In the genomic region with DNA sequence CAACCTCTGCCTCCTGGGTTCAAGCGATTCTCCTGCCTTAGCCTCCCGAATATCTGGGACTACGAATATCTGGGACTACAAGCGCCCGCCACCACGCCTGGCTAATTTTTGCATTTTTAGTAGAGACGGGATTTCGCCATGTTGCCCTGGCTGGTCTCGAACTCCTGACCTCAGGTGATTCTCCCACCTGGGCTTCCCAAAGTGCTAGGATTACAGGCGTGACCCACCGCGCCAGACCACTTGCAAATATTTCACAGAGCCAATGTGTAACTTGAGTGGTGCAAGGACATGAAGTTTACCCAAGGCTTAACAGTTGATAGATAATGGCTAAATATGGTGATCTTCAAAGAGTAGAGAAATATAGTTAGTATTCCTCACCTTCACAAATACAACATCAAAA, we compare ENCODE assay signal across 12 cellular contexts. TPM values are rescaled to one million over a fixed set of nuclear protein-coding genes. Genes with fewer than 3 reads are reported as not detected.
A peak's percentile ranks its signal among the peaks of the same experiment; 100 is the strongest.
DNase-seq lines count a peak whose midpoint lies in the region; ATAC-seq, FAIRE-seq and TF ChIP-seq lines count a peak whose summit lies in the region.
"Had no signal": no experiment of that assay in that cellular context is flagged by ENCODE, and none has a peak within 500 bp of the region (broad histone marks: within the 10 kb centered on the region; RNA-seq: fewer than 3 reads in every experiment).

No MANE protein-coding gene starts in this region.

- H3K4me1 Mint-ChIP-seq in CD4-positive, alpha-beta T cell (ENCODE audit: low read depth) = peaks cover 32% of the 10 kb centered on the region
- H3K4me1 Mint-ChIP-seq in IgD-negative memory B cell = peaks cover 8 to 28% (median 20%) of the 10 kb centered on the region in 3 donors

- ATAC-seq in CD4-positive, alpha-beta T cell (ENCODE audit: poor library complexity) = no peak
- ATAC-seq in GM12878 (no peak), HG03442 (IDR thresholded peaks at IDR 0.05; ENCODE audit: unreplicated experiment) (no peak)

- H4K20me1 ChIP-seq in GM12878 (ENCODE audit: control insufficient read depth, insufficient read depth) = no peaks in the 10 kb centered on the region

- H3K9me3 ChIP-seq in CD4-positive, alpha-beta T cell (ENCODE audit: control insufficient read depth, low read length) = no peaks in the 10 kb centered on the region
- no peaks in the 10 kb centered on the region for H3K9me3 ChIP-seq in GM12878 (replicated peaks; ENCODE audit: control insufficient read depth, insufficient read depth, low read length)
- H3K9me3 ChIP-seq in neutrophil = no peaks in the 10 kb centered on the region

- no peak overlapping the region for H2AFZ ChIP-seq in GM12878 (ENCODE audit: control insufficient read depth, low read depth, low read length)

- in situ Hi-C loops in GM12878 (cut with MboI) = no loop called here

- no TSS peak for BruUV-seq in GM12878 (replicated peaks; lab: Mats Ljungman, UMichigan)

- peak overlapping the region; percentile 96 for H3K4me3 Mint-ChIP-seq in CD4-positive, alpha-beta T cell
- H3K4me3 Mint-ChIP-seq in IgD-negative memory B cell = peak overlapping the region; percentile 63 to 97 (median 86)

- H3K9me3 Mint-ChIP-seq in CD4-positive, alpha-beta T cell = no peaks in the 10 kb centered on the region
- H3K9me3 Mint-ChIP-seq in IgD-negative memory B cell = no peaks in the 10 kb centered on the region

- H3K9ac ChIP-seq in GM12878 (ENCODE audit: control insufficient read depth, insufficient read depth, low read length) = no peak overlapping the region

- TF ChIP-seq EP300 in GM12878 (IDR thresholded peaks at IDR 0.05; ENCODE audit: borderline replicate concordance in 1 of 2, control insufficient read depth in 1 of 2, low read depth in 2 of 2, low read length in 2 of 2) = no peak

- no peaks in the 10 kb centered on the region for H3K27me3 Mint-ChIP-seq in CD4-positive, alpha-beta T cell
- no peaks in the 10 kb centered on the region for H3K27me3 Mint-ChIP-seq in IgD-negative memory B cell

- SMC1A ChIA-PET in GM12878 (lab: Charles Lee; ENCODE audit: uncharacterized antibody, unreplicated experiment) = interaction anchor here (0.8 to 1.4 kb wide), 3 partner anchors 13 to 156 kb away, joined by 3 to 5 read pairs (median 3); no protein-coding TSS in a partner anchor

- no peaks in the 10 kb centered on the region for H3K27me3 ChIP-seq in CD4-positive, alpha-beta T cell (ENCODE audit: control insufficient read depth, insufficient read depth, low read length)
- H3K27me3 ChIP-seq in GM12878 (replicated peaks in 1 of 2; ENCODE audit: control insufficient read depth in 2 of 2, insufficient read depth in 2 of 2, low read length in 1 of 2) = no peaks in the 10 kb centered on the region
- H3K27me3 ChIP-seq in neutrophil = no peaks in the 10 kb centered on the region

- no peaks in the 10 kb centered on the region; a peak in 1 of 4 replicates for H3K36me3 ChIP-seq in GM12878 (ENCODE audit: control insufficient read depth in 2 of 2, insufficient read depth in 2 of 2, low read length in 1 of 2)
- H3K36me3 ChIP-seq in neutrophil = no peaks in the 10 kb centered on the region

- no peak for TF ChIP-seq POLR2A in GM12878 (IDR thresholded peaks at IDR 0.05; ENCODE audit: low read depth, low read length)

- POLR2A ChIA-PET in CD4-positive, alpha-beta T cell (lab: Charles Lee) = no interaction called here
- POLR2A ChIA-PET in GM12878 (lab: Charles Lee) = no interaction called here
- POLR2A ChIA-PET in GM10248 (lab: Yijun Ruan, JAX) = no interaction called here

- H3K4me1 ChIP-seq in GM12878 (ENCODE audit: control insufficient read depth, insufficient read depth, low read length) (peaks cover 4% of the 10 kb centered on the region; the same call in 1 of the 2 replicates), neutrophil (ENCODE audit: control insufficient read depth in 1 of 2, insufficient read depth in 1 of 2, low read depth in 1 of 2, low read length in 1 of 2) (peaks cover 17 to 18% of the 10 kb centered on the region in 2 experiments)

- peak overlapping the region; percentile 97 for H3K27ac Mint-ChIP-seq in CD4-positive, alpha-beta T cell
- H3K27ac Mint-ChIP-seq in IgD-negative memory B cell = peak overlapping the region in 2 of 3 donors; percentile 74 to 98

- peaks cover 16% of the 10 kb centered on the region for H3K79me2 ChIP-seq in GM12878 (ENCODE audit: control insufficient read depth, insufficient read depth, low read length)

- H3K36me3 Mint-ChIP-seq in CD4-positive, alpha-beta T cell (ENCODE audit: low read depth) = no peaks in the 10 kb centered on the region
- H3K36me3 Mint-ChIP-seq in IgD-negative memory B cell = peaks cover 2% of the 10 kb centered on the region

- FAIRE-seq in GM12878 (lab: Jason Lieb, UNC) = no peak

- 98% methylated on average over 12 of the region's 12 CpGs for WGBS in GM12878 (ENCODE audit: insufficient coverage, insufficient replicate concordance, low lambda C conversion rate, missing lambda C conversion rate)

- peak overlapping the region; percentile 21 for H3K4me2 ChIP-seq in GM12878 (ENCODE audit: control insufficient read depth, insufficient read depth)

- H3K4me3 ChIP-seq in GM12878 = peak overlapping the region; percentile 38; the same call in 1 of the 2 replicates
- peak overlapping the region; percentile 77 to 81 for H3K4me3 ChIP-seq in neutrophil (ENCODE audit: low read depth in 1 of 2, low read length in 1 of 2)

- intact Hi-C loops in CD4-positive, alpha-beta T cell (cut with DNase I, micrococcal nuclease) = loop anchor here in 1 of 2 experiments (2.0 to 5.0 kb wide), 5 partner anchors 14 to 236 kb away; a partner anchor contains a TSS
- intact Hi-C loops in GM12878 (cut with micrococcal nuclease; ENCODE audit: unreplicated experiment) = loop anchor here (2.0 to 10.0 kb wide), 2 partner anchors 50 to 332 kb away; a partner anchor contains a TSS

- no peak for DNase-seq in CD4-positive, alpha-beta T cell
- DNase-seq in GM12878 (ENCODE audit: low read depth, low spot score) = no peak
- DNase-seq in retina = no peak
- DNase-seq in GM10248 (ENCODE audit: extremely low spot score) = no peak
- DNase-seq in KG1 (lab: John Stamatoyannopoulos, UW) = no peak
- DNase-seq: GDM1, KBM-7, NCI-H524, occipital lobe had no signal

- H3K27ac ChIP-seq in CD4-positive, alpha-beta T cell (ENCODE audit: low read depth, low read length) = no peak overlapping the region
- H3K27ac ChIP-seq in GM12878 (ENCODE audit: control insufficient read depth, insufficient read depth) = no peak overlapping the region
- peak overlapping the region; percentile 89 for H3K27ac ChIP-seq in neutrophil

- CTCF ChIA-PET in CD4-positive, alpha-beta T cell (lab: Charles Lee) = no interaction called here
- CTCF ChIA-PET in GM12878 (lab: Yijun Ruan, JAX) = interaction anchor here (1.1 kb wide), 1 partner anchor 10 kb away, joined by 3 read pairs; no protein-coding TSS in a partner anchor
- CTCF ChIA-PET in GM10248 (lab: Yijun Ruan, JAX) = interaction anchor here (1.0 kb wide), 1 partner anchor 236 kb away, joined by 3 read pairs; no protein-coding TSS in a partner anchor

- TF ChIP-seq RAD21 in GM12878 (IDR thresholded peaks at IDR 0.05; ENCODE audit: insufficient read depth, low read depth, low read length) = no peak

- no peak for TF ChIP-seq CTCF in CD4-positive, alpha-beta T cell (IDR thresholded peaks at IDR 0.05)
- TF ChIP-seq CTCF in GM12878 (IDR thresholded peaks at IDR 0.05 in 2 of 3, conservative IDR thresholded peaks at IDR 0.05 in 1 of 3; ENCODE audit: control insufficient read depth in 2 of 3, extremely low read depth in 1 of 3, insufficient read depth in 1 of 3, low read depth in 3 of 3, low read length in 3 of 3) (no peak), neutrophil (IDR thresholded peaks at IDR 0.05) (no peak), GM10248 (IDR thresholded peaks at IDR 0.05; ENCODE audit: control extremely low read depth, extremely low read depth, low read depth, missing control alignments) (no peak)

- RAD21 ChIA-PET in GM12878 (lab: Charles Lee; ENCODE audit: unreplicated experiment) = no interaction called here

RNA-seq across cellular contexts. Expression of a gene that starts 14.1 kb away (rescaled TPM):
- total RNA-seq in CD4-positive, alpha-beta T cell = 10 to 100 TPM; 13.0 to 15.6 TPM
- polyA plus RNA-seq in IgD-negative memory B cell = 16.9 TPM
- total RNA-seq in GM12878 (2013; cell fraction: nucleolus; rRNA removed) = 54.4 and 61.4 TPM in 2 replicates
- total RNA-seq in GM12878 (2014; rRNA removed) = 34.2 and 38.5 TPM in 2 replicates
- 62.1 and 63.7 TPM in 2 replicates for total RNA-seq in GM12878 (2014; rRNA removed; fragmentation: Illumina TruSeq; extraction: Trizol)
- total RNA-seq in GM12878 (2021) = 33.4 and 34.1 TPM in 2 replicates
- 19.3 TPM for polyA plus RNA-seq in GM12878 (2011; ENCODE audit: low read depth)
- 40.8 and 65.5 TPM in 2 replicates for polyA plus RNA-seq in GM12878 (2011; rRNA removed)
- 16.3 and 17.6 TPM in 2 replicates for polyA plus RNA-seq in GM12878 (2011; cell fraction: cytosol; rRNA removed)
- 37.9 and 42.0 TPM in 2 replicates for polyA plus RNA-seq in GM12878 (2011; cell fraction: nucleus; rRNA removed)
- polyA plus RNA-seq in GM12878 (2012) = 26.4 and 33.0 TPM in 2 replicates
- polyA plus RNA-seq in GM12878 (2014; fragmentation: Illumina TruSeq; extraction: Trizol) = 50.2 and 57.4 TPM in 2 replicates
- polyA plus RNA-seq in GM12878 (2014; fragmentation: Nextera tagmentation; extraction: Ambion mirVana) = 10 to 100 TPM; 26.4 to 39.2 TPM
- 25.5 and 30.9 TPM in 2 replicates for polyA plus RNA-seq in GM12878 (2014; rRNA removed)
- 10 to 100 TPM; 45.4 to 46.1 TPM for polyA plus RNA-seq in GM12878 (2016; fragmentation: Nextera tagmentation; extraction: Ambion mirVana)
- polyA minus RNA-seq in GM12878 (2011; rRNA and poly(A)+ RNA removed) = 53.5 and 57.6 TPM in 2 replicates
- polyA minus RNA-seq in GM12878 (2011; cell fraction: cytosol; rRNA and poly(A)+ RNA removed) = 16.6 and 21.8 TPM in 2 replicates
- polyA minus RNA-seq in GM12878 (2011; cell fraction: nucleus; rRNA and poly(A)+ RNA removed) = 45.0 and 56.9 TPM in 2 replicates

RNA-seq across cellular contexts. Expression of a gene that starts 50.6 kb away (rescaled TPM):
- 1,000 to 10,000 TPM; 2,201 to 2,315 TPM for total RNA-seq in CD4-positive, alpha-beta T cell
- polyA plus RNA-seq in IgD-negative memory B cell = 3,117 TPM
- total RNA-seq in GM12878 (2013; cell fraction: nucleolus; rRNA removed) = 210 and 242 TPM in 2 replicates
- 1,715 and 1,919 TPM in 2 replicates for total RNA-seq in GM12878 (2014; rRNA removed)
- total RNA-seq in GM12878 (2014; rRNA removed; fragmentation: Illumina TruSeq; extraction: Trizol) = 2,577 and 2,600 TPM in 2 replicates
- 1,460 and 1,505 TPM in 2 replicates for total RNA-seq in GM12878 (2021)
- polyA plus RNA-seq in GM12878 (2011; ENCODE audit: low read depth) = 3,990 TPM
- polyA plus RNA-seq in GM12878 (2011; rRNA removed) = 2,736 and 3,509 TPM in 2 replicates
- polyA plus RNA-seq in GM12878 (2011; cell fraction: cytosol; rRNA removed) = 1,475 and 1,891 TPM in 2 replicates
- 520 and 651 TPM in 2 replicates for polyA plus RNA-seq in GM12878 (2011; cell fraction: nucleus; rRNA removed)
- polyA plus RNA-seq in GM12878 (2012) = 2,856 and 3,931 TPM in 2 replicates
- 1,739 and 2,088 TPM in 2 replicates for polyA plus RNA-seq in GM12878 (2014; fragmentation: Illumina TruSeq; extraction: Trizol)
- polyA plus RNA-seq in GM12878 (2014; fragmentation: Nextera tagmentation; extraction: Ambion mirVana) = 1,000 to 10,000 TPM; 3,416 to 4,705 TPM
- polyA plus RNA-seq in GM12878 (2014; rRNA removed) = 2,025 and 2,160 TPM in 2 replicates
- 1,000 to 10,000 TPM; 1,779 to 1,833 TPM for polyA plus RNA-seq in GM12878 (2016; fragmentation: Nextera tagmentation; extraction: Ambion mirVana)
- polyA minus RNA-seq in GM12878 (2011; rRNA and poly(A)+ RNA removed) = 381 and 517 TPM in 2 replicates
- 228 and 239 TPM in 2 replicates for polyA minus RNA-seq in GM12878 (2011; cell fraction: cytosol; rRNA and poly(A)+ RNA removed)
- 125 and 194 TPM in 2 replicates for polyA minus RNA-seq in GM12878 (2011; cell fraction: nucleus; rRNA and poly(A)+ RNA removed)

RNA-seq across cellular contexts. Expression of a gene that starts 51.0 kb away (rescaled TPM):
- 1 to 10 TPM; 4.4 TPM for total RNA-seq in CD4-positive, alpha-beta T cell
- 1.2 TPM for polyA plus RNA-seq in IgD-negative memory B cell
- total RNA-seq in GM12878 (2013; cell fraction: nucleolus; rRNA removed) = 30.4 and 41.7 TPM in 2 replicates
- total RNA-seq in GM12878 (2014; rRNA removed) = 3.2 and 6.2 TPM in 2 replicates
- 6.1 and 8.7 TPM in 2 replicates for total RNA-seq in GM12878 (2014; rRNA removed; fragmentation: Illumina TruSeq; extraction: Trizol)
- 4.0 and 6.2 TPM in 2 replicates for total RNA-seq in GM12878 (2021)
- 0.98 TPM for polyA plus RNA-seq in GM12878 (2011; ENCODE audit: low read depth)
- polyA plus RNA-seq in GM12878 (2011; rRNA removed) = 6.8 and 10.1 TPM in 2 replicates
- polyA plus RNA-seq in GM12878 (2011; cell fraction: cytosol; rRNA removed) = 1.3 and 2.3 TPM in 2 replicates
- polyA plus RNA-seq in GM12878 (2011; cell fraction: nucleus; rRNA removed) = 6.7 and 8.8 TPM in 2 replicates
- polyA plus RNA-seq in GM12878 (2012) = 3.8 and 4.1 TPM in 2 replicates
- 3.5 and 4.0 TPM in 2 replicates for polyA plus RNA-seq in GM12878 (2014; fragmentation: Illumina TruSeq; extraction: Trizol)
- 1 to 10 TPM; 2.6 to 3.2 TPM for polyA plus RNA-seq in GM12878 (2014; fragmentation: Nextera tagmentation; extraction: Ambion mirVana)
- polyA plus RNA-seq in GM12878 (2014; rRNA removed) = 5.1 and 5.7 TPM in 2 replicates
- polyA plus RNA-seq in GM12878 (2016; fragmentation: Nextera tagmentation; extraction: Ambion mirVana) = 1 to 10 TPM; 4.3 to 5.6 TPM
- 1.5 and 6.6 TPM in 2 replicates for polyA minus RNA-seq in GM12878 (2011; rRNA and poly(A)+ RNA removed)
- 2.8 TPM in 1 of 2 replicates, not detected in the other for polyA minus RNA-seq in GM12878 (2011; cell fraction: cytosol; rRNA and poly(A)+ RNA removed)
- polyA minus RNA-seq in GM12878 (2011; cell fraction: nucleus; rRNA and poly(A)+ RNA removed) = 8.7 and 13.1 TPM in 2 replicates
